34 cellular contexts compared by ENCODE assay signal in genomic region chr18:30616414-30616813, GRCh38.
"Had no signal": no experiment of that assay in that cellular context is flagged by ENCODE, and none has a peak within 500 bp of the region (broad histone marks: within the 10 kb centered on the region; RNA-seq: fewer than 3 reads in every experiment).

No MANE protein-coding gene starts in this region.

- ATAC-seq: activated naive CD4-positive, alpha-beta T cell treated with anti-CD3 and anti-CD28 coated beads, Interleukin-2, amount 50 U/mL, for 72 hours; activated naive CD8-positive, alpha-beta T cell treated with anti-CD3 and anti-CD28 coated beads, Interleukin-2, amount 50 U/mL, for 24 hours; activated T-cell treated with anti-CD3 and anti-CD28 coated beads, Interleukin-2, amount 50 U/mL, for 4 hours; activated T-cell treated with anti-CD3 and anti-CD28 coated beads, Interleukin-2, amount 50 U/mL, for 72 hours; activated T-helper 17 cell treated with anti-CD3 and anti-CD28 coated beads, Interleukin-2, amount 50 U/mL, for 72 hours; body of pancreas had no signal

- H3K9me3 ChIP-seq: adrenal gland, ascending aorta, body of pancreas, breast epithelium had no signal

- H3K4me1 ChIP-seq: adrenal gland, ascending aorta, body of pancreas, breast epithelium had no signal

- DNase-seq: activated effector memory CD4-positive, alpha-beta T cell treated with anti-CD3 and anti-CD28 coated beads, Interleukin-2, amount 50 U/mL, for 16 hours; activated effector memory CD4-positive, alpha-beta T cell treated with Interleukin-2 at 50 U/mL for 16 hours; activated gamma-delta T cell; activated gamma-delta T cell treated with Interleukin-2 at 50 U/mL for 16 hours; activated naive CD4-positive, alpha-beta T cell; activated naive CD4-positive, alpha-beta T cell treated with anti-CD3 and anti-CD28 coated beads for 36 hours; activated naive CD4-positive, alpha-beta T cell treated with anti-CD3 and anti-CD28 coated beads, Interleukin-2, amount 10 ng/mL, durations not matched to agents 7 days and 5 days; activated naive CD4-positive, alpha-beta T cell treated with anti-CD3 and anti-CD28 coated beads, Interleukin-2, amount 50 U/mL, for 16 hours; activated naive CD4-positive, alpha-beta T cell treated with Interleukin-2 at 50 U/mL for 16 hours; activated naive CD8-positive, alpha-beta T cell treated with anti-CD3 and anti-CD28 coated beads for 36 hours; activated naive CD8-positive, alpha-beta T cell treated with anti-CD3 and anti-CD28 coated beads, Interleukin-2, amount 10 ng/mL, durations not matched to agents 7 days and 5 days; activated naive CD8-positive, alpha-beta T cell treated with anti-CD3 and anti-CD28 coated beads, Interleukin-2, amount 50 U/mL, for 24 hours; activated T-cell treated with anti-CD3 and anti-CD28 coated beads, Interleukin-2, amount 50 U/mL, for 1 hour; activated T-cell treated with anti-CD3 and anti-CD28 coated beads, Interleukin-2, amount 50 U/mL, for 24 hours; activated T-cell treated with anti-CD3 and anti-CD28 coated beads, Interleukin-2, amount 50 U/mL, for 4 hours; activated T-cell treated with anti-CD3 and anti-CD28 coated beads, Interleukin-2, amount 50 U/mL, for 48 hours; activated T-cell treated with anti-CD3 and anti-CD28 coated beads, Interleukin-2, amount 50 U/mL, for 72 hours; adrenal gland; amniotic stem cell; amygdala; anterior cingulate cortex; aorta; body of pancreas; brain microvascular endothelial cell; caudate nucleus; central memory CD4-positive, alpha-beta T cell; cerebellar nuclear complex had no signal

- H3K27me3 ChIP-seq: adrenal gland, ascending aorta, body of pancreas, brain microvascular endothelial cell, breast epithelium, cardiac muscle cell had no signal

- FAIRE-seq: astrocyte, bronchial epithelial cell had no signal

- H3K36me3 ChIP-seq: adrenal gland, ascending aorta, brain microvascular endothelial cell, breast epithelium, cardiac muscle cell had no signal

- H3K4me3 ChIP-seq: adrenal gland, ascending aorta, body of pancreas, breast epithelium, cardiac muscle cell had no signal

- H3K27ac ChIP-seq: adrenal gland, ascending aorta, body of pancreas, brain microvascular endothelial cell, breast epithelium, cardiac muscle cell had no signal
